In the genomic region with DNA sequence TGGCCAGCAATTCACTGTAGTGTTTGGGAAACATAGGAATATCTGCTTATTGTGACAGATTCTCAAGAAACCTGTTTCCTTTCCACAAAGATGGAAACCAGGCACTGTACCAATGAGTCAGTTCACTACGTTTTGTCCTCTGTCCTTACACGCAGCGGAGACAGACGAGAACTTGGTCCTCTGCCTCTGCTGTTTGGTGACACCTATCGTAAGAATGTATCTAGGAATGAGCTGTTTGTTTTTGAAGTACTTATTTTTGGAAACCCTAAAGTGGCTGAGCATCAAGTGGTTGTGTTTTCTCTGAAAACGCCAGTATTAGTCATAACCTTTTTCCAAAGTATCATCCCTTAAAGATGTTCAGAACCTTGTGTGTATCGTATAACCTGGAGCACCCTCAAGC, we compare ENCODE assay signal across 11 cellular contexts.
DNase-seq lines count a peak whose midpoint lies in the region; ATAC-seq and TF ChIP-seq lines count a peak whose summit lies in the region.
"Had no signal": no experiment of that assay in that cellular context is flagged by ENCODE, and none has a peak within 500 bp of the region (broad histone marks: within the 10 kb centered on the region; RNA-seq: fewer than 3 reads in every experiment).

No MANE protein-coding gene starts in this region.

- H3K4me2 ChIP-seq in BLaER1 (peak overlapping the region; percentile 14; the same call in 1 of the 2 replicates), OCI-LY7 (ENCODE audit: low read length) (0 out of 2 replicates have a peak overlapping the region, but pooled peaks have one; percentile 14)

- H3K36me3 ChIP-seq in BLaER1 (peaks cover 100% of the 10 kb centered on the region), OCI-LY7 (ENCODE audit: insufficient read depth, low read length) (peaks cover 29% of the 10 kb centered on the region), prostate gland (peaks cover 5 to 16% of the 10 kb centered on the region in 2 donors)

- 8% methylated on average over 7 of the region's 7 CpGs for WGBS in prostate gland

- no TSS peak for BruUV-seq in OCI-LY7 (replicated peaks; lab: Mats Ljungman, UMichigan)

- TF ChIP-seq CTCF in OCI-LY7 (conservative IDR thresholded peaks at IDR 0.05; ENCODE audit: low read length) (no peak), epithelial cell of esophagus (IDR thresholded peaks at IDR 0.05; ENCODE audit: insufficient read depth, low read depth, low read length, missing control alignments) (no peak), prostate gland (IDR thresholded peaks at IDR 0.05) (no peak)

- H3K9me3 ChIP-seq in BLaER1 (no peaks in the 10 kb centered on the region), OCI-LY7 (ENCODE audit: low read length) (no peaks in the 10 kb centered on the region), prostate gland (no peaks in the 10 kb centered on the region)

- peaks cover 27% of the 10 kb centered on the region for H4K20me1 ChIP-seq in BLaER1
- H4K20me1 ChIP-seq in OCI-LY7 (ENCODE audit: insufficient read depth, low read length): no peaks in the 10 kb centered on the region

- CTCF ChIA-PET in OCI-LY7 (lab: Charles Lee; ENCODE audit: unreplicated experiment): no interaction called here

- intact Hi-C loops in OCI-LY7 (cut with micrococcal nuclease; ENCODE audit: unreplicated experiment): no loop called here
- intact Hi-C loops in prostate gland (cut with DNase I): no loop called here

- TF ChIP-seq POLR2A in prostate gland (IDR thresholded peaks at IDR 0.05): no peak

- no peaks in the 10 kb centered on the region for H3K79me2 ChIP-seq in OCI-LY7 (ENCODE audit: insufficient read depth, low read depth, low read length)

- H3K27me3 ChIP-seq in BLaER1 (no peaks in the 10 kb centered on the region), prostate gland (replicated peaks; ENCODE audit: insufficient read depth) (no peaks in the 10 kb centered on the region)

- H2AFZ ChIP-seq in OCI-LY7 (ENCODE audit: low read length): no peak overlapping the region

- no peak overlapping the region for H3K9ac ChIP-seq in BLaER1

- POLR2A ChIA-PET in OCI-LY7 (lab: Charles Lee): interaction anchor here (1.0 kb wide), 1 partner anchor 268 kb away, joined by 4 read pairs; no protein-coding TSS in a partner anchor

- DNase-seq in OCI-LY7 (ENCODE audit: low spot score): no peak
- peak; percentile 90 for DNase-seq in epithelial cell of esophagus (ENCODE audit: low read depth)
- DNase-seq in prostate gland (ENCODE audit: low spot score): peak; percentile 46
- DNase-seq in putamen (ENCODE audit: low spot score): no peak
- DNase-seq in NCI-H82 (lab: John Stamatoyannopoulos, UW): no peak
- DNase-seq: activated CD4-positive, alpha-beta T cell treated with anti-CD3 and anti-CD28 coated beads, Interleukin-2, amount 10 ng/mL, durations not matched to agents 7 days and 5 days; glutamatergic neuron; NCI-H2029 had no signal

- ATAC-seq in GM21528 (IDR thresholded peaks at IDR 0.05; ENCODE audit: low FRiP score, unreplicated experiment) (no peak), HG03159 (IDR thresholded peaks at IDR 0.05; ENCODE audit: unreplicated experiment) (no peak)

- no peaks in the 10 kb centered on the region for H3K9me2 ChIP-seq in OCI-LY7 (ENCODE audit: insufficient read depth, low read length)

- H3K4me1 ChIP-seq in BLaER1: peaks cover 10% of the 10 kb centered on the region
- peaks cover 9% of the 10 kb centered on the region for H3K4me1 ChIP-seq in OCI-LY7 (ENCODE audit: insufficient read depth, low read length, poor library complexity, severe bottlenecking)
- H3K4me1 ChIP-seq in prostate gland (replicated peaks): no peaks in the 10 kb centered on the region

- H3K4me3 ChIP-seq in BLaER1 (no peak overlapping the region), OCI-LY7 (ENCODE audit: low read depth, low read length, poor library complexity, severe bottlenecking) (no peak overlapping the region), epithelial cell of esophagus (ENCODE audit: low read length) (no peak overlapping the region), prostate gland (no peak overlapping the region)

- H3K27ac ChIP-seq in BLaER1: no peak overlapping the region
- no peak overlapping the region for H3K27ac ChIP-seq in OCI-LY7 (ENCODE audit: low read depth, low read length, poor library complexity, severe bottlenecking)
- peak overlapping the region; percentile 30 to 65 for H3K27ac ChIP-seq in prostate gland

Comparison
In these comparisons a context has a peak if more than half of its experiments do, and no peak if none do; other contexts are left out.
1. H3K27ac ChIP-seq: peak in prostate gland (2 of 2); none in BLaER1 (single experiment) and OCI-LY7 (single experiment).
2. DNase-seq: peak in epithelial cell of esophagus (single experiment) and prostate gland (single experiment); none in OCI-LY7 (single experiment), putamen (single experiment) and NCI-H82 (single experiment).